1 cellular context compared by ENCODE assay signal in genomic region chr12:45203767-45204166, GRCh38.
TF ChIP-seq lines count a peak whose summit lies in the region.

No MANE protein-coding gene starts in this region.

TF ChIP-seq in HepG2, 621 proteins besides CTCF, POLR2A, EP300 and RAD21 (continued from another document):
- TF ChIP-seq ZNF362 (CRISPR knock-in tag; IDR thresholded peaks at IDR 0.05; ENCODE audit: borderline replicate concordance) = 0 out of 2 replicates have a peak, but pooled peaks have one; percentile 13
- no peak for TF ChIP-seq SOX13 (IDR thresholded peaks at IDR 0.05)
- peak in 1 of 2 experiments; percentile 59; a peak in 2 of 4 replicates for TF ChIP-seq SOX13 (CRISPR knock-in tag; conservative IDR thresholded peaks at IDR 0.05 in 1 of 2, IDR thresholded peaks at IDR 0.05 in 1 of 2)
- peak; percentile 89 for TF ChIP-seq CEBPB (IDR thresholded peaks at IDR 0.05; ENCODE audit: borderline replicate concordance, low read depth, low read length)
- peak; percentile 64; the same call in 1 of the 2 replicates for TF ChIP-seq AHDC1 (CRISPR knock-in tag; IDR thresholded peaks at IDR 0.05; ENCODE audit: borderline replicate concordance)
- TF ChIP-seq MIXL1 (CRISPR knock-in tag; IDR thresholded peaks at IDR 0.05) = peak; percentile 69
- peak; percentile 30; the same call in 1 of the 2 replicates for TF ChIP-seq ELF3 (CRISPR knock-in tag; IDR thresholded peaks at IDR 0.05)
- TF ChIP-seq MYNN (CRISPR knock-in tag; IDR thresholded peaks at IDR 0.05; ENCODE audit: low read depth) = no peak
- no peak for TF ChIP-seq SOX6 (IDR thresholded peaks at IDR 0.05)
- peak; percentile 13; the same call in 1 of the 2 replicates for TF ChIP-seq SOX6 (CRISPR knock-in tag; IDR thresholded peaks at IDR 0.05)
